Comparison of ENCODE assay signal across 1 cellular context in genomic region chr1:121452484-121452883, GRCh38.
TF ChIP-seq lines count a peak whose summit lies in the region.

No MANE protein-coding gene starts in this region.

TF ChIP-seq in GM23338, 12 proteins besides CTCF, POLR2A, EP300 and RAD21 (continued from another document):
- TF ChIP-seq REST (IDR thresholded peaks at IDR 0.05; ENCODE audit: unreplicated experiment) (no peak), ZNF331 (CRISPR knock-in tag; IDR thresholded peaks at IDR 0.05; ENCODE audit: low read depth) (no peak), STAT1 (IDR thresholded peaks at IDR 0.05; ENCODE audit: unreplicated experiment) (no peak), NANOG (IDR thresholded peaks at IDR 0.05; ENCODE audit: borderline replicate concordance) (no peak), ETS1 (IDR thresholded peaks at IDR 0.05) (no peak)
- TF ChIP-seq, protein P1, sequence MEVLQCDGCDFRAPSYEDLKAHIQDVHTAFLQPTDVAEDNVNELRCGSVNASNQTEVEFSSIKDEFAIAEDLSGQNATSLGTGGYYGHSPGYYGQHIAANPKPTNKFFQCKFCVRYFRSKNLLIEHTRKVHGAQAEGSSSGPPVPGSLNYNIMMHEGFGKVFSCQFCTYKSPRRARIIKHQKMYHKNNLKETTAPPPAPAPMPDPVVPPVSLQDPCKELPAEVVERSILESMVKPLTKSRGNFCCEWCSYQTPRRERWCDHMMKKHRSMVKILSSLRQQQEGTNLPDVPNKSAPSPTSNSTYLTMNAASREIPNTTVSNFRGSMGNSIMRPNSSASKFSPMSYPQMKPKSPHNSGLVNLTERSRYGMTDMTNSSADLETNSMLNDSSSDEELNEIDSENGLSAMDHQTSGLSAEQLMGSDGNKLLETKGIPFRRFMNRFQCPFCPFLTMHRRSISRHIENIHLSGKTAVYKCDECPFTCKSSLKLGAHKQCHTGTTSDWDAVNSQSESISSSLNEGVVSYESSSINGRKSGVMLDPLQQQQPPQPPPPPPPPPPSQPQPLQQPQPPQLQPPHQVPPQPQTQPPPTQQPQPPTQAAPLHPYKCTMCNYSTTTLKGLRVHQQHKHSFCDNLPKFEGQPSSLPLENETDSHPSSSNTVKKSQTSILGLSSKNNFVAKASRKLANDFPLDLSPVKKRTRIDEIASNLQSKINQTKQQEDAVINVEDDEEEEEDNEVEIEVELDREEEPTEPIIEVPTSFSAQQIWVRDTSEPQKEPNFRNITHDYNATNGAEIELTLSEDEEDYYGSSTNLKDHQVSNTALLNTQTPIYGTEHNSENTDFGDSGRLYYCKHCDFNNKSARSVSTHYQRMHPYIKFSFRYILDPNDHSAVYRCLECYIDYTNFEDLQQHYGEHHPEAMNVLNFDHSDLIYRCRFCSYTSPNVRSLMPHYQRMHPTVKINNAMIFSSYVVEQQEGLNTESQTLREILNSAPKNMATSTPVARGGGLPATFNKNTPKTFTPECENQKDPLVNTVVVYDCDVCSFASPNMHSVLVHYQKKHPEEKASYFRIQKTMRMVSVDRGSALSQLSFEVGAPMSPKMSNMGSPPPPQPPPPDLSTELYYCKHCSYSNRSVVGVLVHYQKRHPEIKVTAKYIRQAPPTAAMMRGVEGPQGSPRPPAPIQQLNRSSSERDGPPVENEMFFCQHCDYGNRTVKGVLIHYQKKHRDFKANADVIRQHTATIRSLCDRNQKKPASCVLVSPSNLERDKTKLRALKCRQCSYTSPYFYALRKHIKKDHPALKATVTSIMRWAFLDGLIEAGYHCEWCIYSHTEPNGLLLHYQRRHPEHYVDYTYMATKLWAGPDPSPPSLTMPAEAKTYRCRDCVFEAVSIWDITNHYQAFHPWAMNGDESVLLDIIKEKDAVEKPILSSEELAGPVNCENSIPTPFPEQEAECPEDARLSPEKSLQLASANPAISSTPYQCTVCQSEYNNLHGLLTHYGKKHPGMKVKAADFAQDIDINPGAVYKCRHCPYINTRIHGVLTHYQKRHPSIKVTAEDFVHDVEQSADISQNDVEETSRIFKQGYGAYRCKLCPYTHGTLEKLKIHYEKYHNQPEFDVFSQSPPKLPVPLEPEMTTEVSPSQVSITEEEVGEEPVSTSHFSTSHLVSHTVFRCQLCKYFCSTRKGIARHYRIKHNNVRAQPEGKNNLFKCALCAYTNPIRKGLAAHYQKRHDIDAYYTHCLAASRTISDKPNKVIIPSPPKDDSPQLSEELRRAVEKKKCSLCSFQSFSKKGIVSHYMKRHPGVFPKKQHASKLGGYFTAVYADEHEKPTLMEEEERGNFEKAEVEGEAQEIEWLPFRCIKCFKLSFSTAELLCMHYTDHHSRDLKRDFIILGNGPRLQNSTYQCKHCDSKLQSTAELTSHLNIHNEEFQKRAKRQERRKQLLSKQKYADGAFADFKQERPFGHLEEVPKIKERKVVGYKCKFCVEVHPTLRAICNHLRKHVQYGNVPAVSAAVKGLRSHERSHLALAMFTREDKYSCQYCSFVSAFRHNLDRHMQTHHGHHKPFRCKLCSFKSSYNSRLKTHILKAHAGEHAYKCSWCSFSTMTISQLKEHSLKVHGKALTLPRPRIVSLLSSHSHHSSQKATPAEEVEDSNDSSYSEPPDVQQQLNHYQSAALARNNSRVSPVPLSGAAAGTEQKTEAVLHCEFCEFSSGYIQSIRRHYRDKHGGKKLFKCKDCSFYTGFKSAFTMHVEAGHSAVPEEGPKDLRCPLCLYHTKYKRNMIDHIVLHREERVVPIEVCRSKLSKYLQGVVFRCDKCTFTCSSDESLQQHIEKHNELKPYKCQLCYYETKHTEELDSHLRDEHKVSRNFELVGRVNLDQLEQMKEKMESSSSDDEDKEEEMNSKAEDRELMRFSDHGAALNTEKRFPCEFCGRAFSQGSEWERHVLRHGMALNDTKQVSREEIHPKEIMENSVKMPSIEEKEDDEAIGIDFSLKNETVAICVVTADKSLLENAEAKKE (CRISPR knock-in tag; IDR thresholded peaks at IDR 0.05), result no peak
